21 cellular contexts compared by ENCODE assay signal in genomic region chr9:82091610-82092009, GRCh38.
DNase-seq lines count a peak whose midpoint lies in the region; ATAC-seq, FAIRE-seq and TF ChIP-seq lines count a peak whose summit lies in the region.
"Had no signal": no experiment of that assay in that cellular context is flagged by ENCODE, and none has a peak within 500 bp of the region (broad histone marks: within the 10 kb centered on the region; RNA-seq: fewer than 3 reads in every experiment).

No MANE protein-coding gene starts in this region.

- no peaks in the 10 kb centered on the region for H3K9me3 Mint-ChIP-seq in activated B cell treated with CpG ODN at 0.5 μM for 24 hours
- H3K9me3 Mint-ChIP-seq in activated T-helper 1 cell treated with anti-CD3 and anti-CD28 coated beads, Interleukin-12 subunit alpha, Interleukin-12 subunit beta, Interleukin-2, Interleukin-4 antibody, amounts not matched to agents 30 ng/mL and 10 ng/mL and 1 ng/mL, durations not matched to agents 14 hours and 24 hours and 36 hours, result peaks cover 7% of the 10 kb centered on the region

- no peaks in the 10 kb centered on the region for H3K27me3 Mint-ChIP-seq in activated B cell treated with CpG ODN at 0.5 μM for 24 hours
- H3K27me3 Mint-ChIP-seq in activated T-helper 1 cell treated with anti-CD3 and anti-CD28 coated beads, Interleukin-12 subunit alpha, Interleukin-12 subunit beta, Interleukin-2, Interleukin-4 antibody, amounts not matched to agents 30 ng/mL and 10 ng/mL and 1 ng/mL, durations not matched to agents 14 hours and 24 hours and 36 hours (ENCODE audit: insufficient read depth), result no peaks in the 10 kb centered on the region
- H3K27me3 Mint-ChIP-seq: activated CD8-positive, alpha-beta memory T cell treated with anti-CD3 and anti-CD28 coated beads, Interleukin-2, amount 10 ng/mL, durations not matched to agents 7 days and 5 days; CD4-positive, alpha-beta T cell; central memory CD8-positive, alpha-beta T cell had no signal

- CTCF ChIA-PET in activated B cell treated with CpG ODN at 0.5 μM for 24 hours (lab: Charles Lee), result no interaction called here

- intact Hi-C loops in activated B cell treated with CpG ODN at 0.5 μM for 24 hours (cut with micrococcal nuclease), result loop anchor here (1.0 to 5.0 kb wide), 5 partner anchors 11 to 403 kb away; partner anchors contain the start of gene TLE1
- intact Hi-C loops in activated T-helper 1 cell treated with anti-CD3 and anti-CD28 coated beads, Interleukin-12 subunit alpha, Interleukin-12 subunit beta, Interleukin-2, Interleukin-4 antibody, amounts not matched to agents 30 ng/mL and 10 ng/mL and 1 ng/mL, durations not matched to agents 14 hours and 24 hours and 36 hours (cut with micrococcal nuclease), result no loop called here

- no peak for DNase-seq in GM12891 (ENCODE audit: insufficient read length, low spot score)
- no peak for DNase-seq in activated B cell treated with CpG ODN at 0.5 μM for 24 hours
- DNase-seq in stimulated activated CD4-positive, alpha-beta T cell treated with anti-CD3 and anti-CD28 coated beads, Interleukin-15, amount 100 ng/mL, for 24 hours, result no peak
- no peak for DNase-seq in activated T-helper 1 cell treated with anti-CD3 and anti-CD28 coated beads, Interleukin-12 subunit alpha, Interleukin-12 subunit beta, Interleukin-2, Interleukin-4 antibody, amounts not matched to agents 30 ng/mL and 10 ng/mL and 1 ng/mL, durations not matched to agents 14 hours and 24 hours and 36 hours (ENCODE audit: low spot score)
- DNase-seq in NAMALWA (ENCODE audit: low spot score), result no peak
- DNase-seq: activated CD4-positive, alpha-beta T cell treated with anti-CD3 and anti-CD28 coated beads for 36 hours; activated CD8-positive, alpha-beta memory T cell treated with anti-CD3 and anti-CD28 coated beads, Interleukin-2, amount 10 ng/mL, durations not matched to agents 7 days and 5 days; activated gamma-delta T cell; CD4-positive, alpha-beta T cell; DMS79; effector CD4-positive, alpha-beta T cell; glutamatergic neuron; lower lobe of right lung; NCI-H1417; sigmoid colon had no signal

- H3K4me1 Mint-ChIP-seq in activated B cell treated with CpG ODN at 0.5 μM for 24 hours, result peaks cover 55% of the 10 kb centered on the region
- no peaks in the 10 kb centered on the region for H3K4me1 Mint-ChIP-seq in activated T-helper 1 cell treated with anti-CD3 and anti-CD28 coated beads, Interleukin-12 subunit alpha, Interleukin-12 subunit beta, Interleukin-2, Interleukin-4 antibody, amounts not matched to agents 30 ng/mL and 10 ng/mL and 1 ng/mL, durations not matched to agents 14 hours and 24 hours and 36 hours (ENCODE audit: low read depth)
- H3K4me1 Mint-ChIP-seq: activated CD4-positive, alpha-beta T cell treated with anti-CD3 and anti-CD28 coated beads for 36 hours; activated CD8-positive, alpha-beta memory T cell treated with anti-CD3 and anti-CD28 coated beads, Interleukin-2, amount 10 ng/mL, durations not matched to agents 7 days and 5 days; central memory CD8-positive, alpha-beta T cell had no signal

- no peaks in the 10 kb centered on the region for H3K36me3 Mint-ChIP-seq in activated B cell treated with CpG ODN at 0.5 μM for 24 hours (ENCODE audit: low read depth)
- H3K36me3 Mint-ChIP-seq in activated T-helper 1 cell treated with anti-CD3 and anti-CD28 coated beads, Interleukin-12 subunit alpha, Interleukin-12 subunit beta, Interleukin-2, Interleukin-4 antibody, amounts not matched to agents 30 ng/mL and 10 ng/mL and 1 ng/mL, durations not matched to agents 14 hours and 24 hours and 36 hours (ENCODE audit: low read depth), result no peaks in the 10 kb centered on the region
- H3K36me3 Mint-ChIP-seq: activated CD8-positive, alpha-beta memory T cell treated with anti-CD3 and anti-CD28 coated beads, Interleukin-2, amount 10 ng/mL, durations not matched to agents 7 days and 5 days had no signal

- TF ChIP-seq POLR2A in GM12891 (IDR thresholded peaks at IDR 0.05; ENCODE audit: low read depth, low read length), result no peak

- peak overlapping the region; percentile 85 for H3K27ac Mint-ChIP-seq in activated B cell treated with CpG ODN at 0.5 μM for 24 hours
- H3K27ac Mint-ChIP-seq in activated T-helper 1 cell treated with anti-CD3 and anti-CD28 coated beads, Interleukin-12 subunit alpha, Interleukin-12 subunit beta, Interleukin-2, Interleukin-4 antibody, amounts not matched to agents 30 ng/mL and 10 ng/mL and 1 ng/mL, durations not matched to agents 14 hours and 24 hours and 36 hours, result no peak overlapping the region
- H3K27ac Mint-ChIP-seq: activated CD4-positive, alpha-beta T cell treated with anti-CD3 and anti-CD28 coated beads for 36 hours; activated CD8-positive, alpha-beta memory T cell treated with anti-CD3 and anti-CD28 coated beads, Interleukin-2, amount 10 ng/mL, durations not matched to agents 7 days and 5 days; CD4-positive, alpha-beta T cell had no signal

- POLR2A ChIA-PET in activated B cell treated with CpG ODN at 0.5 μM for 24 hours (lab: Charles Lee), result no interaction called here

- TF ChIP-seq CTCF in activated B cell treated with CpG ODN at 0.5 μM for 24 hours (IDR thresholded peaks at IDR 0.05), result no peak

- no peak for FAIRE-seq in GM12891 (lab: Jason Lieb, UNC)
- FAIRE-seq: GM18507, pancreas had no signal

- ATAC-seq in GM19463 (IDR thresholded peaks at IDR 0.05; ENCODE audit: unreplicated experiment) (peak; percentile 69), HG03378 (IDR thresholded peaks at IDR 0.05; ENCODE audit: unreplicated experiment) (peak; percentile 93), activated B cell treated with CpG ODN at 0.5 μM for 24 hours (ENCODE audit: low read depth) (peak; percentile 83), GM21737 (IDR thresholded peaks at IDR 0.05; ENCODE audit: unreplicated experiment) (no peak)
- ATAC-seq: activated CD4-positive, alpha-beta T cell treated with anti-CD3 and anti-CD28 coated beads for 36 hours; activated CD8-positive, alpha-beta memory T cell treated with anti-CD3 and anti-CD28 coated beads, Interleukin-2, amount 10 ng/mL, durations not matched to agents 7 days and 5 days; lower lobe of right lung; pancreas had no signal

- H3K4me3 Mint-ChIP-seq in activated B cell treated with CpG ODN at 0.5 μM for 24 hours, result peak overlapping the region; percentile 59
- no peak overlapping the region for H3K4me3 Mint-ChIP-seq in activated T-helper 1 cell treated with anti-CD3 and anti-CD28 coated beads, Interleukin-12 subunit alpha, Interleukin-12 subunit beta, Interleukin-2, Interleukin-4 antibody, amounts not matched to agents 30 ng/mL and 10 ng/mL and 1 ng/mL, durations not matched to agents 14 hours and 24 hours and 36 hours
- H3K4me3 Mint-ChIP-seq: activated CD4-positive, alpha-beta T cell treated with anti-CD3 and anti-CD28 coated beads for 36 hours; activated CD8-positive, alpha-beta memory T cell treated with anti-CD3 and anti-CD28 coated beads, Interleukin-2, amount 10 ng/mL, durations not matched to agents 7 days and 5 days; CD4-positive, alpha-beta T cell; central memory CD8-positive, alpha-beta T cell had no signal

TF ChIP-seq in GM12891, 5 proteins besides CTCF, POLR2A, EP300 and RAD21:
- no peak for TF ChIP-seq SPI1 (IDR thresholded peaks at IDR 0.05; ENCODE audit: low read depth, low read length)
- no peak for TF ChIP-seq POLR2AphosphoS5 (IDR thresholded peaks at IDR 0.05; ENCODE audit: low read depth, low read length)
- 0 out of 2 replicates have a peak, but pooled peaks have one; percentile 54 for TF ChIP-seq POU2F2 (IDR thresholded peaks at IDR 0.05; ENCODE audit: low read depth, low read length)
- no peak for TF ChIP-seq PAX5 (IDR thresholded peaks at IDR 0.05; ENCODE audit: insufficient read depth, low read length, severe bottlenecking)
- TF ChIP-seq TAF1 (IDR thresholded peaks at IDR 0.05; ENCODE audit: low read depth, low read length), result no peak
TF ChIP-seq in GM12891: peak in this region for 1.
